Comparison of ENCODE assay signal across 17 cellular contexts in genomic region chr2:105405291-105405690, GRCh38. TPM values are rescaled to one million over a fixed set of nuclear protein-coding genes. Genes with fewer than 3 reads are reported as not detected.
DNase-seq lines count a peak whose midpoint lies in the region; ATAC-seq, FAIRE-seq and TF ChIP-seq lines count a peak whose summit lies in the region.
"Had no signal": no experiment of that assay in that cellular context is flagged by ENCODE, and none has a peak within 500 bp of the region (broad histone marks: within the 10 kb centered on the region; RNA-seq: fewer than 3 reads in every experiment).

No MANE protein-coding gene starts in this region.

- H2AFZ ChIP-seq in IMR-90 (replicated peaks; ENCODE audit: low read length, poor library complexity) (no peak overlapping the region), HepG2 (ENCODE audit: low read length) (no peak overlapping the region)

- no peak overlapping the region for H3K14ac ChIP-seq in IMR-90 (replicated peaks; ENCODE audit: low read depth, low read length)

- peak overlapping the region; percentile 91; the same call in 1 of the 2 replicates for H3K18ac ChIP-seq in IMR-90 (ENCODE audit: low read depth, low read length)

- H3K27ac ChIP-seq in IMR-90 (ENCODE audit: insufficient read depth, low read length) (peak overlapping the region; percentile 79; the same call in 1 of the 2 replicates), HepG2 (ENCODE audit: extremely low read length, insufficient read depth, low read length) (no peak overlapping the region)

- H3K9me3 Mint-ChIP-seq in chondrocyte (ENCODE audit: low read depth) (peaks cover 4% of the 10 kb centered on the region), WTC11 (no peaks in the 10 kb centered on the region)
- H3K9me3 Mint-ChIP-seq: activated CD4-positive, alpha-beta memory T cell treated with anti-CD3 and anti-CD28 coated beads for 36 hours had no signal

- H3K27me3 Mint-ChIP-seq in chondrocyte (ENCODE audit: low read depth) (no peaks in the 10 kb centered on the region), WTC11 (ENCODE audit: low read depth) (peaks cover 8% of the 10 kb centered on the region)

- no peak for TF ChIP-seq RAD21 in IMR-90 (IDR thresholded peaks at IDR 0.05; ENCODE audit: low read length)
- TF ChIP-seq RAD21 in HepG2 (CRISPR knock-in tag; IDR thresholded peaks at IDR 0.05): no peak

- CTCF ChIA-PET in AG04449 (lab: Yijun Ruan, JAX): interaction anchor here (2.5 kb wide), 1 partner anchor 114 kb away, joined by 10 read pairs; no protein-coding TSS in a partner anchor
- CTCF ChIA-PET in IMR-90 (lab: Yijun Ruan, JAX): no interaction called here
- CTCF ChIA-PET in WTC11 (lab: Charles Lee): no interaction called here
- CTCF ChIA-PET in HepG2 (lab: Yijun Ruan, JAX; ENCODE audit: low intra/inter-chr PET ratio, low total read pairs): no interaction called here

- H3K27me3 ChIP-seq in IMR-90 (ENCODE audit: control insufficient read depth, insufficient read depth, low read length) (no peaks in the 10 kb centered on the region), HepG2 (ENCODE audit: control insufficient read depth in 1 of 2, insufficient read depth in 2 of 2, low read length in 2 of 2) (peaks cover 1 to 35% of the 10 kb centered on the region in 2 experiments; a peak in 3 of 5 replicates)
- H3K27me3 ChIP-seq: BE2C, uterus had no signal

- H3K79me1 ChIP-seq in IMR-90 (ENCODE audit: low read depth in 1 of 2, low read length in 2 of 2): peaks cover under 1 to 5% of the 10 kb centered on the region in 2 experiments; a peak in 3 of 4 replicates

- peak overlapping the region; percentile 98 for H2BK5ac ChIP-seq in IMR-90 (ENCODE audit: low read depth, low read length, poor library complexity, severe bottlenecking)

- peak overlapping the region; percentile 59; the same call in 1 of the 3 replicates for H2BK15ac ChIP-seq in IMR-90 (ENCODE audit: low read depth, low read length)

- ATAC-seq in IMR-90 (ENCODE audit: low read depth) (peak; percentile 62), WTC11 (no peak), HepG2 (no peak), GM18907 (IDR thresholded peaks at IDR 0.05; ENCODE audit: unreplicated experiment) (no peak)

- H4K20me1 ChIP-seq in IMR-90 (ENCODE audit: insufficient read depth, low read length) (no peaks in the 10 kb centered on the region), HepG2 (ENCODE audit: insufficient read depth, low read length) (no peaks in the 10 kb centered on the region)

- peaks cover 9% of the 10 kb centered on the region; the same call in 1 of the 2 replicates for H3K9me1 ChIP-seq in IMR-90 (ENCODE audit: insufficient read depth, low read length)

- DNase-seq in AG04449 (ENCODE audit: low read depth, low spot score): peak; percentile 61
- peak; percentile 77 for DNase-seq in IMR-90
- no peak for DNase-seq in chondrocyte (ENCODE audit: low spot score)
- DNase-seq in mesenteric fat pad (ENCODE audit: low spot score): peak; percentile 43
- no peak for DNase-seq in LoVo (ENCODE audit: low spot score)
- DNase-seq in WTC11 (ENCODE audit: low spot score): no peak
- no peak for DNase-seq in HepG2 (ENCODE audit: low spot score)
- DNase-seq: activated CD4-positive, alpha-beta memory T cell treated with anti-CD3 and anti-CD28 coated beads for 36 hours; BE2C; DND-41; NCI-H1930; NCI-H69; stimulated activated CD4-positive, alpha-beta T cell treated with anti-CD3 and anti-CD28 coated beads, Interleukin-2, amount 100 ng/mL, for 48 hours; uterus had no signal

- 0 out of 2 replicates have a peak overlapping the region, but pooled peaks have one; percentile 87 for H4K91ac ChIP-seq in IMR-90 (ENCODE audit: insufficient read depth, low read depth, low read length)

- no peak for FAIRE-seq in HepG2 (lab: Jason Lieb, UNC)
- FAIRE-seq: bronchial epithelial cell, GM12891 had no signal

- no peaks in the 10 kb centered on the region for H3K79me2 ChIP-seq in HepG2 (ENCODE audit: insufficient read depth, low read length)

- peak overlapping the region; percentile 36 to 89 for H4K8ac ChIP-seq in IMR-90 (ENCODE audit: low read depth in 2 of 2, low read length in 2 of 2)

- POLR2A ChIA-PET in AG04449 (lab: Yijun Ruan, JAX) (no interaction called here), IMR-90 (lab: Charles Lee; ENCODE audit: unreplicated experiment) (no interaction called here), WTC11 (lab: Charles Lee) (no interaction called here), HepG2 (lab: Yijun Ruan, JAX) (no interaction called here)

- peak overlapping the region; percentile 96; the same call in 1 of the 2 replicates for H2BK120ac ChIP-seq in IMR-90 (ENCODE audit: low read depth, low read length)

- H3K9me3 ChIP-seq in IMR-90 (ENCODE audit: control insufficient read depth, insufficient read depth, low read length) (no peaks in the 10 kb centered on the region), HepG2 (ENCODE audit: low read length) (no peaks in the 10 kb centered on the region)
- H3K9me3 ChIP-seq: BE2C, uterus had no signal

- no CpG with 5 or more reads among the region's 4 CpGs for WGBS in IMR-90 (ENCODE audit: extremely low coverage in 2 of 2, insufficient read length in 1 of 2), 2 experiments
- WGBS in HepG2 (ENCODE audit: low lambda C conversion rate): 21% methylated on average over 4 of the region's 4 CpGs

- BruUV-seq in IMR-90 (replicated peaks; lab: Mats Ljungman, UMichigan) (no TSS peak), HepG2 (replicated peaks; lab: Mats Ljungman, UMichigan) (no TSS peak)

- H3K23ac ChIP-seq in IMR-90 (ENCODE audit: low read depth, low read length): no peak overlapping the region; the same call in 1 of the 2 replicates

- peaks cover 27% of the 10 kb centered on the region for H3K4me1 ChIP-seq in IMR-90 (ENCODE audit: control insufficient read depth, insufficient read depth, low read length)
- peaks cover 16% of the 10 kb centered on the region for H3K4me1 ChIP-seq in HepG2 (ENCODE audit: insufficient read depth, low read length)

- H3K9ac ChIP-seq in IMR-90 (ENCODE audit: low read depth, low read length) (no peak overlapping the region), HepG2 (ENCODE audit: insufficient read depth, low read depth, low read length) (no peak overlapping the region)

- no peak overlapping the region for H3K4me3 Mint-ChIP-seq in chondrocyte (ENCODE audit: unreplicated experiment)
- H3K4me3 Mint-ChIP-seq in WTC11: no peak overlapping the region
- H3K4me3 Mint-ChIP-seq: activated CD4-positive, alpha-beta memory T cell treated with anti-CD3 and anti-CD28 coated beads for 36 hours had no signal

- intact Hi-C loops in IMR-90 (cut with micrococcal nuclease): no loop called here
- intact Hi-C loops in HepG2 (cut with micrococcal nuclease; ENCODE audit: unreplicated experiment): loop anchor here (2.0 kb wide), 1 partner anchor 36 kb away; no protein-coding TSS in a partner anchor

- TF ChIP-seq POLR2A in IMR-90 (IDR thresholded peaks at IDR 0.05; ENCODE audit: low read depth, low read length) (no peak), HepG2 (IDR thresholded peaks at IDR 0.05; ENCODE audit: insufficient read depth in 1 of 2, low read depth in 2 of 2, low read length in 2 of 2) (no peak)

- H3K4me1 Mint-ChIP-seq in chondrocyte (ENCODE audit: low read depth): peaks cover 64% of the 10 kb centered on the region
- peaks cover 20% of the 10 kb centered on the region for H3K4me1 Mint-ChIP-seq in WTC11

- peak overlapping the region; percentile 99; the same call in 1 of the 2 replicates for H3K4ac ChIP-seq in IMR-90 (ENCODE audit: low read depth, low read length)

- dilution Hi-C loops in IMR-90 (cut with HindIII; ENCODE audit: low sequenced_read_pairs, unreplicated experiment): no loop called here

- in situ Hi-C loops in IMR-90 (cut with MboI; ENCODE audit: low sequenced_read_pairs) (no loop called here), HepG2 (cut with HindIII; ENCODE audit: extremely low pct_ligation_motif_present, low pct_unique_long_range_greater_than_20kb) (no loop called here)

- peak overlapping the region; percentile 89; the same call in 1 of the 2 replicates for H4K5ac ChIP-seq in IMR-90 (ENCODE audit: low read depth, low read length)

- H2AK9ac ChIP-seq in IMR-90 (replicated peaks; ENCODE audit: low read depth, low read length, poor library complexity): no peak overlapping the region

- H3K36me3 ChIP-seq in IMR-90 (ENCODE audit: control insufficient read depth, insufficient read depth, low read length) (no peaks in the 10 kb centered on the region), HepG2 (replicated peaks in 1 of 2; ENCODE audit: control insufficient read depth in 1 of 2, insufficient read depth in 2 of 2, low read length in 2 of 2) (no peaks in the 10 kb centered on the region)
- H3K36me3 ChIP-seq: BE2C, uterus had no signal

- H3K56ac ChIP-seq in IMR-90 (ENCODE audit: extremely low read depth, insufficient read depth, low read length): no peak overlapping the region

- peak overlapping the region; percentile 7; the same call in 1 of the 2 replicates for H3K4me2 ChIP-seq in IMR-90 (ENCODE audit: low read depth, low read length)
- no peak overlapping the region for H3K4me2 ChIP-seq in HepG2 (ENCODE audit: low read depth, low read length)

- peak overlapping the region; percentile 33; the same call in 1 of the 2 replicates for H2AK5ac ChIP-seq in IMR-90 (ENCODE audit: low read depth, low read length)

- H3K4me3 ChIP-seq in AG04449 (ENCODE audit: low read depth, low read length) (no peak overlapping the region), IMR-90 (ENCODE audit: insufficient read depth, low read depth, low read length) (no peak overlapping the region), HepG2 (replicated peaks in 1 of 3; ENCODE audit: insufficient read depth in 1 of 3, low read depth in 2 of 3, low read length in 3 of 3) (no peak overlapping the region)
- H3K4me3 ChIP-seq: uterus had no signal

- peak overlapping the region; percentile 98; the same call in 1 of the 2 replicates for H2BK20ac ChIP-seq in IMR-90 (ENCODE audit: low read depth, low read length)

- H3K36me3 Mint-ChIP-seq in chondrocyte (ENCODE audit: low read depth) (no peaks in the 10 kb centered on the region), WTC11 (no peaks in the 10 kb centered on the region)
- H3K36me3 Mint-ChIP-seq: activated CD4-positive, alpha-beta memory T cell treated with anti-CD3 and anti-CD28 coated beads for 36 hours had no signal

- peak overlapping the region; percentile 90 for H3K27ac Mint-ChIP-seq in chondrocyte (ENCODE audit: unreplicated experiment)
- H3K27ac Mint-ChIP-seq in WTC11: no peak overlapping the region
- H3K27ac Mint-ChIP-seq: activated CD4-positive, alpha-beta memory T cell treated with anti-CD3 and anti-CD28 coated beads for 36 hours had no signal

- TF ChIP-seq EP300 in HepG2 (IDR thresholded peaks at IDR 0.05; ENCODE audit: low read depth in 2 of 2, low read length in 2 of 2) (no peak), HepG2 (CRISPR knock-in tag; IDR thresholded peaks at IDR 0.05; ENCODE audit: borderline replicate concordance) (no peak)

- no peak for TF ChIP-seq CTCF in AG04449 (IDR thresholded peaks at IDR 0.05; ENCODE audit: insufficient read depth, low read length, missing control alignments)
- TF ChIP-seq CTCF in IMR-90 (conservative IDR thresholded peaks at IDR 0.05; ENCODE audit: low read depth, low read length): no peak
- no peak for TF ChIP-seq CTCF in chondrocyte (IDR thresholded peaks at IDR 0.05)
- TF ChIP-seq CTCF in WTC11 (IDR thresholded peaks at IDR 0.05): no peak
- TF ChIP-seq CTCF in HepG2 (CRISPR knock-in tag; IDR thresholded peaks at IDR 0.05): no peak

RNA-seq across cellular contexts. Expression of gene FHL2, which starts 6.4 kb away (rescaled TPM):
- 373 and 464 TPM in 2 replicates for total RNA-seq in IMR-90 (2012; rRNA removed)
- polyA plus RNA-seq in IMR-90 (2012; rRNA removed): 550 and 574 TPM in 2 replicates
- polyA plus RNA-seq in IMR-90 (2012; cell fraction: cytosol; rRNA removed): 533 and 781 TPM in 2 replicates
- polyA plus RNA-seq in IMR-90 (2012; cell fraction: nucleus; rRNA removed; ENCODE audit: low replicate concordance): 291 and 300 TPM in 2 replicates
- 63.6 to 104 TPM (median 97.3 TPM) in 3 replicates for total RNA-seq in chondrocyte
- total RNA-seq in mesenteric fat pad: 36.3 TPM
- 21.1 to 22.2 TPM (median 22.1 TPM) in 3 replicates for total RNA-seq in WTC11 (2021)
- 1.9 and 2.3 TPM in 2 replicates for total RNA-seq in HepG2 (2016; rRNA removed; fragmentation: Illumina TruSeq; extraction: Trizol)
- 1.4 and 1.6 TPM in 2 replicates for total RNA-seq in HepG2 (2016; cell fraction: cytosol; rRNA removed; fragmentation: Illumina TruSeq; extraction: Trizol; ENCODE audit: low read depth)
- 1.9 and 2.3 TPM in 2 replicates for total RNA-seq in HepG2 (2016; cell fraction: insoluble cytoplasmic fraction; rRNA removed; fragmentation: Illumina TruSeq; extraction: Trizol)
- total RNA-seq in HepG2 (2016; cell fraction: membrane; rRNA removed; fragmentation: Illumina TruSeq; extraction: Trizol): 1.4 and 1.7 TPM in 2 replicates
- total RNA-seq in HepG2 (2016; cell fraction: nucleus; rRNA removed; fragmentation: Illumina TruSeq; extraction: Trizol): 0.53 and 0.87 TPM in 2 replicates
- polyA plus RNA-seq in HepG2 (2011; rRNA removed): 44.2 and 74.8 TPM in 2 replicates
- polyA plus RNA-seq in HepG2 (2011; cell fraction: cytosol; rRNA removed): 51.8 and 84.3 TPM in 2 replicates
- 19.1 and 28.9 TPM in 2 replicates for polyA plus RNA-seq in HepG2 (2011; cell fraction: nucleus; rRNA removed)
- polyA plus RNA-seq in HepG2 (2012): 51.1 and 56.1 TPM in 2 replicates
- 1.8 and 2.5 TPM in 2 replicates for polyA plus RNA-seq in HepG2 (2016; cell fraction: cytosol; fragmentation: Illumina TruSeq; extraction: Trizol; ENCODE audit: low read depth)
- 3.4 and 3.5 TPM in 2 replicates for polyA plus RNA-seq in HepG2 (2016; cell fraction: insoluble cytoplasmic fraction; fragmentation: Illumina TruSeq; extraction: Trizol; ENCODE audit: low read depth)
- 1.9 and 2.2 TPM in 2 replicates for polyA plus RNA-seq in HepG2 (2016; cell fraction: membrane; fragmentation: Illumina TruSeq; extraction: Trizol; ENCODE audit: low read depth)
- 1.0 and 1.6 TPM in 2 replicates for polyA plus RNA-seq in HepG2 (2016; cell fraction: nucleus; fragmentation: Illumina TruSeq; extraction: Trizol; ENCODE audit: insufficient read depth, low read depth)
- 56.1 and 100.0 TPM in 2 replicates for polyA minus RNA-seq in HepG2 (2011; rRNA and poly(A)+ RNA removed; ENCODE audit: low replicate concordance)
- polyA minus RNA-seq in HepG2 (2011; cell fraction: cytosol; rRNA and poly(A)+ RNA removed): 18.5 and 23.7 TPM in 2 replicates
- polyA minus RNA-seq in HepG2 (2011; cell fraction: nucleus; rRNA and poly(A)+ RNA removed): 28.0 and 37.5 TPM in 2 replicates

Comparison
In these comparisons a context has a peak if more than half of its experiments do, and no peak if none do; other contexts are left out.
1. DNase-seq: peak in AG04449 (single experiment), IMR-90 (single experiment) and mesenteric fat pad (single experiment); none in chondrocyte (single experiment), LoVo (single experiment), WTC11 (single experiment) and HepG2 (single experiment).